ENCODE assay signal across 8 cellular contexts in genomic region chr17:28598799-28599310, GRCh38. TPM values are rescaled to one million over a fixed set of nuclear protein-coding genes. Genes with fewer than 3 reads are reported as not detected.
A peak's percentile ranks its signal among the peaks of the same experiment; 100 is the strongest.
DNase-seq lines count a peak whose midpoint lies in the region; ATAC-seq and TF ChIP-seq lines count a peak whose summit lies in the region.

Gene SPAG5, minus strand, starts transcription at chr17:28599025. Its CDS starts 79 bp downstream, at chr17:28598946.

- TF ChIP-seq CTCF in KMS-11 (conservative IDR thresholded peaks at IDR 0.05; ENCODE audit: low read depth, low read length) (no peak), Peyer's patch (IDR thresholded peaks at IDR 0.05) (no peak)

- peak; percentile 97 for TF ChIP-seq POLR2A in Peyer's patch (IDR thresholded peaks at IDR 0.05)

- peaks cover 38% of the 10 kb centered on the region for H3K79me2 ChIP-seq in KMS-11 (ENCODE audit: insufficient read depth, low read depth)

- H3K36me3 ChIP-seq in KMS-11 (ENCODE audit: insufficient read depth) (no peaks in the 10 kb centered on the region; the same call in 1 of the 2 replicates), Peyer's patch (no peaks in the 10 kb centered on the region), muscle layer of colon (ENCODE audit: insufficient read depth, low read length) (no peaks in the 10 kb centered on the region)

- no peak within 1 kb of the TSS for H3K4me3 ChIP-seq in KMS-11 (IDR thresholded peaks at IDR 0.05; ENCODE audit: insufficient read depth, low read depth, low read length)
- peak within 1 kb of the TSS; percentile 63 to 79 (median 72) for H3K4me3 ChIP-seq in Peyer's patch
- H3K4me3 ChIP-seq in muscle layer of colon (ENCODE audit: low read depth in 1 of 2, low read length in 2 of 2) = peak within 1 kb of the TSS; percentile 63 to 69

- H3K27me3 ChIP-seq in KMS-11 (ENCODE audit: insufficient read depth, low read depth) = no peaks in the 10 kb centered on the region
- H3K27me3 ChIP-seq in Peyer's patch = no peaks in the 10 kb centered on the region
- no peaks in the 10 kb centered on the region for H3K27me3 ChIP-seq in muscle layer of colon (ENCODE audit: control insufficient read depth in 1 of 2, insufficient read depth in 2 of 2, low read length in 2 of 2)

- H3K4me1 ChIP-seq in KMS-11 (ENCODE audit: low read depth, poor library complexity, severe bottlenecking) = peaks cover 19% of the 10 kb centered on the region
- H3K4me1 ChIP-seq in Peyer's patch = peaks cover 0 to 27% (median 0%) of the 10 kb centered on the region in 4 donors
- peaks cover 8% of the 10 kb centered on the region for H3K4me1 ChIP-seq in muscle layer of colon (ENCODE audit: insufficient read depth, low read length)

- peak; percentile 82 for ATAC-seq in GM21737 (IDR thresholded peaks at IDR 0.05; ENCODE audit: unreplicated experiment)
- ATAC-seq in esophagus mucosa = peak; percentile 98

- peak within 1 kb of the TSS; percentile 91 for H2AFZ ChIP-seq in KMS-11 (ENCODE audit: low read depth)

- H3K27ac ChIP-seq in KMS-11 = peak within 1 kb of the TSS; percentile 88
- peak within 1 kb of the TSS; percentile 87 to 99 (median 92) for H3K27ac ChIP-seq in Peyer's patch
- H3K27ac ChIP-seq in muscle layer of colon (ENCODE audit: low read depth, low read length) = peak within 1 kb of the TSS; percentile 89

- peak within 1 kb of the TSS; percentile 79 for H3K9ac ChIP-seq in KMS-11
- H3K9ac ChIP-seq in muscle layer of colon (ENCODE audit: low read length) = peak within 1 kb of the TSS; percentile 49

- H3K4me2 ChIP-seq in KMS-11 = peak within 1 kb of the TSS; percentile 78

- DNase-seq in DMS53 treated with DMSO at 0.1 percent for 48 hours (lab: John Stamatoyannopoulos, UW; ENCODE audit: unreplicated experiment) (peak; percentile 81), Peyer's patch (peak; percentile 96 to 98 (median 96))
- DNase-seq in activated T-cell treated with anti-CD3 and anti-CD28 coated beads, Interleukin-2, amount 50 U/mL, for 48 hours = peak; percentile 93 to 96
- peak; percentile 88 to 92 for DNase-seq in stimulated activated CD8-positive, alpha-beta memory T cell treated with anti-CD3 and anti-CD28 coated beads, Interleukin-7, amount 100 ng/mL, for 1 hour (ENCODE audit: low read depth in 2 of 2)

- no peaks in the 10 kb centered on the region for H4K20me1 ChIP-seq in KMS-11 (ENCODE audit: insufficient read depth)

- no peaks in the 10 kb centered on the region for H3K9me3 ChIP-seq in Peyer's patch
- H3K9me3 ChIP-seq in muscle layer of colon (ENCODE audit: low read length) = no peaks in the 10 kb centered on the region

RNA-seq across cellular contexts. Expression of gene SPAG5, which starts in this region (rescaled TPM):
- total RNA-seq in Peyer's patch (10 to 100 TPM; 40.3 to 67.7 (median 49.6) TPM), esophagus mucosa (24.3 TPM)
